11 cellular contexts compared by ENCODE assay signal in genomic region chr10:78178940-78179339, GRCh38.
A peak's percentile ranks its signal among the peaks of the same experiment; 100 is the strongest.
DNase-seq lines count a peak whose midpoint lies in the region; ATAC-seq, FAIRE-seq and TF ChIP-seq lines count a peak whose summit lies in the region.
"Had no signal": no experiment of that assay in that cellular context is flagged by ENCODE, and none has a peak within 500 bp of the region (broad histone marks: within the 10 kb centered on the region; RNA-seq: fewer than 3 reads in every experiment).

No MANE protein-coding gene starts in this region.

- peaks cover 3% of the 10 kb centered on the region for H3K4me1 ChIP-seq in left ventricle myocardium inferior

- no peaks in the 10 kb centered on the region for H3K36me3 ChIP-seq in left ventricle myocardium inferior

- intact Hi-C loops in Right ventricle myocardium inferior (cut with DNase I) (no loop called here), left ventricle myocardium inferior (cut with micrococcal nuclease) (no loop called here)

- no peak overlapping the region for H3K27ac ChIP-seq in left ventricle myocardium inferior (replicated peaks)

- no peak overlapping the region for H3K4me3 ChIP-seq in left ventricle myocardium inferior
- no peak overlapping the region for H3K4me3 ChIP-seq in astrocyte of the cerebellum (ENCODE audit: low read depth, low read length)

- peaks cover 48% of the 10 kb centered on the region for H3K27me3 ChIP-seq in left ventricle myocardium inferior (ENCODE audit: low read depth)

- in situ Hi-C loops in astrocyte of the cerebellum (cut with HindIII; ENCODE audit: low sequenced_read_pairs) = no loop called here

- no peak for FAIRE-seq in RCC 7860 (lab: Jason Lieb, UNC)

- DNase-seq in Right ventricle myocardium inferior (ENCODE audit: missing footprints) (no peak), left ventricle myocardium inferior (no peak), astrocyte of the cerebellum (ENCODE audit: low read depth) (peak; percentile 8), iPS DF 4.7 (ENCODE audit: extremely low read depth, low spot score) (peak; percentile 22), ureter (ENCODE audit: low spot score) (peak; percentile 57), RCC 7860 (ENCODE audit: low spot score) (no peak)
- DNase-seq: GF-D8, NCI-H1694, T-helper 9 cell had no signal

- TF ChIP-seq CTCF in left ventricle myocardium inferior (IDR thresholded peaks at IDR 0.05; ENCODE audit: borderline replicate concordance) (no peak), astrocyte of the cerebellum (IDR thresholded peaks at IDR 0.05; ENCODE audit: low read depth, low read length, missing control alignments) (no peak)

- no peaks in the 10 kb centered on the region for H3K9me3 ChIP-seq in left ventricle myocardium inferior (replicated peaks)

- ATAC-seq in Right ventricle myocardium inferior (peak; percentile 58), HG02870 (IDR thresholded peaks at IDR 0.05; ENCODE audit: unreplicated experiment) (no peak), GM18520 (IDR thresholded peaks at IDR 0.05; ENCODE audit: unreplicated experiment) (no peak)

Comparison
In these comparisons a context has a peak if more than half of its experiments do, and no peak if none do; other contexts are left out.
1. DNase-seq: peak in astrocyte of the cerebellum (single experiment), iPS DF 4.7 (single experiment) and ureter (single experiment); none in Right ventricle myocardium inferior (single experiment), left ventricle myocardium inferior (single experiment) and RCC 7860 (single experiment).